In the genomic region with DNA sequence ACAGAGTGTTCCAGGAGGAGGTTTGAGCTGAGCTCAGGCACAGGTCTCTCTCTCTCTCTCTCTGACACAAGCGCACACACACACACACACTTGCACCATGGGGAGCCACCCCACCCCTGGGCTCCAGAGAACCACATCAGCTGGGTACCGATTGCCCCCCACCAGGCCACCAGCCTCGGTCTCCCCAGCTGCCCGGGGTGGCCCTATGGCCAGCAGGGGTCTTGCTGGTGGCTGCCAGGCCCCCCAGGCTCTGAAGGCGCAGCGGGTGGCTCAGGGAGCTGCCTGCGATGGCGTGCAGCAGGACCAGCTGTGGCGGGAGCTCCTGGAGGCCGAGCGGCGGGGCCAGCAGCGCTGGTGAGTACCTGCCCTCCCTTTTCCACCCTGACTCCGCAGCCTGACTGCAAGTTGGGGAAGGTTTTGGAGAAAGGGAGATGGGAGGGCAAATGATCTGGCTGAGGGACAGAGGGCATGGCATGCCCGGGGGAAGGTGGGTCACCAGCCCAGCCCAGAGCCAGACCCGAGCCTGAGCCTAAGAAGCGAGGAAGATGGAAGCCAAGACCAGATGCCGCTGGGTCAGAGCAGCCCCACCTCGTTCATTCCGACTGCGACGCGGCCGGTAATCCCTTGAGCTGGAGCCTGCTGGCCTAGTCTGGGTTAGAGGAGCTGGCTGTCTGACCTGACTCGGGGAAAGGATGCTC, we compare ENCODE assay signal across 8 cellular contexts. TPM values are rescaled to one million over a fixed set of nuclear protein-coding genes. Genes with fewer than 3 reads are reported as not detected.
DNase-seq lines count a peak whose midpoint lies in the region; ATAC-seq and TF ChIP-seq lines count a peak whose summit lies in the region.

No MANE protein-coding gene starts in this region.

- H3K79me2 ChIP-seq in Karpas-422 (ENCODE audit: low read length), result no peaks in the 10 kb centered on the region

- POLR2A ChIA-PET in AG04450 (lab: Yijun Ruan, JAX), result interaction anchor here (0.5 to 1.2 kb wide), 7 partner anchors 42 to 449 kb away, joined by 3 to 7 read pairs (median 5); no protein-coding TSS in a partner anchor

- H3K4me1 ChIP-seq in Karpas-422 (ENCODE audit: low read length) (peaks cover 22% of the 10 kb centered on the region), mucosa of stomach (ENCODE audit: control insufficient read depth, insufficient read depth, low read length) (peaks cover 28% of the 10 kb centered on the region)

- DNase-seq in AG04450 (ENCODE audit: low read depth, low spot score), result no peak
- no peak for DNase-seq in Karpas-422
- no peak for DNase-seq in coronary artery (ENCODE audit: low spot score)
- no peak for DNase-seq in Kasumi-1 (lab: John Stamatoyannopoulos, UW)
- DNase-seq in dermis blood vessel endothelial cell, result no peak
- DNase-seq in DMS 273 treated with DMSO at 0.1 percent for 48 hours (lab: John Stamatoyannopoulos, UW), result no peak

- H3K36me3 ChIP-seq in Karpas-422 (ENCODE audit: insufficient read depth, low read length) (no peaks in the 10 kb centered on the region), mucosa of stomach (ENCODE audit: control insufficient read depth, insufficient read depth, low read length) (no peaks in the 10 kb centered on the region)

- H3K9me3 ChIP-seq in AG04450 (ENCODE audit: control insufficient read depth, insufficient read depth, low read length) (no peaks in the 10 kb centered on the region; the same call in 1 of the 2 replicates), Karpas-422 (ENCODE audit: low read length) (no peaks in the 10 kb centered on the region), mucosa of stomach (ENCODE audit: control insufficient read depth, low read length) (no peaks in the 10 kb centered on the region)

- CTCF ChIA-PET in AG04450 (lab: Charles Lee), result interaction anchor here (0.5 to 7.2 kb wide), 50 partner anchors 9 to 646 kb away, joined by 3 to 176 read pairs (median 6); a partner anchor contains a TSS

- H2AFZ ChIP-seq in Karpas-422 (ENCODE audit: low read length), result peak overlapping the region; percentile 82; the same call in 1 of the 2 replicates

- H3K9me2 ChIP-seq in Karpas-422 (replicated peaks; ENCODE audit: insufficient read depth, low read length), result no peaks in the 10 kb centered on the region

- H3K4me2 ChIP-seq in Karpas-422 (ENCODE audit: low read depth, low read length, poor library complexity, severe bottlenecking), result peak overlapping the region; percentile 61

- ATAC-seq in GM21447 (IDR thresholded peaks at IDR 0.05; ENCODE audit: unreplicated experiment), result no peak

- no peak for TF ChIP-seq CTCF in AG04450 (IDR thresholded peaks at IDR 0.05; ENCODE audit: low read depth, low read length)
- no peak for TF ChIP-seq CTCF in coronary artery (IDR thresholded peaks at IDR 0.05)

- H3K4me3 ChIP-seq in AG04450 (ENCODE audit: low read depth, low read length), result peak overlapping the region; percentile 63
- peak overlapping the region; percentile 55; the same call in 1 of the 2 replicates for H3K4me3 ChIP-seq in Karpas-422 (ENCODE audit: low read length)
- H3K4me3 ChIP-seq in coronary artery, result peak overlapping the region; percentile 83
- peak overlapping the region; percentile 14 for H3K4me3 ChIP-seq in mucosa of stomach (ENCODE audit: low read length)

- H3K27ac ChIP-seq in AG04450 (ENCODE audit: low read depth, low read length), result no peak overlapping the region
- H3K27ac ChIP-seq in Karpas-422 (ENCODE audit: low read length), result no peak overlapping the region
- no peak overlapping the region for H3K27ac ChIP-seq in coronary artery

- H3K9ac ChIP-seq in Karpas-422 (ENCODE audit: low read length) (peak overlapping the region; percentile 60), mucosa of stomach (ENCODE audit: low read length) (peak overlapping the region; percentile 64)

- H4K20me1 ChIP-seq in Karpas-422 (ENCODE audit: insufficient read depth, low read depth, low read length), result no peaks in the 10 kb centered on the region

- H3K27me3 ChIP-seq in AG04450 (ENCODE audit: control insufficient read depth, insufficient read depth, low read length) (peaks cover 7% of the 10 kb centered on the region), Karpas-422 (ENCODE audit: low read length) (no peaks in the 10 kb centered on the region), mucosa of stomach (ENCODE audit: control insufficient read depth, insufficient read depth, low read length) (peaks cover 15% of the 10 kb centered on the region)

RNA-seq across cellular contexts. Expression of a gene that starts 21.9 kb away (rescaled TPM):
- 40.1 and 42.6 TPM in 2 replicates for polyA plus RNA-seq in AG04450 (2011; rRNA removed)
- polyA minus RNA-seq in AG04450 (2011; rRNA and poly(A)+ RNA removed), result 34.8 and 39.5 TPM in 2 replicates
- 10.9 and 18.2 TPM in 2 replicates for total RNA-seq in Karpas-422 (2014; rRNA removed; shearing (Covaris generic); ENCODE audit: low replicate concordance)
- total RNA-seq in dermis blood vessel endothelial cell, result 29.3 and 53.4 TPM in 2 replicates

Comparison
In these comparisons a context has a peak if more than half of its experiments do, and no peak if none do; other contexts are left out.
1. H3K4me3 ChIP-seq: peak in every context shown above with its lines; median percentile 83 in coronary artery; 63 in AG04450; 55 in Karpas-422; 14 in mucosa of stomach.